8 cellular contexts compared by ENCODE assay signal in the genomic region with DNA sequence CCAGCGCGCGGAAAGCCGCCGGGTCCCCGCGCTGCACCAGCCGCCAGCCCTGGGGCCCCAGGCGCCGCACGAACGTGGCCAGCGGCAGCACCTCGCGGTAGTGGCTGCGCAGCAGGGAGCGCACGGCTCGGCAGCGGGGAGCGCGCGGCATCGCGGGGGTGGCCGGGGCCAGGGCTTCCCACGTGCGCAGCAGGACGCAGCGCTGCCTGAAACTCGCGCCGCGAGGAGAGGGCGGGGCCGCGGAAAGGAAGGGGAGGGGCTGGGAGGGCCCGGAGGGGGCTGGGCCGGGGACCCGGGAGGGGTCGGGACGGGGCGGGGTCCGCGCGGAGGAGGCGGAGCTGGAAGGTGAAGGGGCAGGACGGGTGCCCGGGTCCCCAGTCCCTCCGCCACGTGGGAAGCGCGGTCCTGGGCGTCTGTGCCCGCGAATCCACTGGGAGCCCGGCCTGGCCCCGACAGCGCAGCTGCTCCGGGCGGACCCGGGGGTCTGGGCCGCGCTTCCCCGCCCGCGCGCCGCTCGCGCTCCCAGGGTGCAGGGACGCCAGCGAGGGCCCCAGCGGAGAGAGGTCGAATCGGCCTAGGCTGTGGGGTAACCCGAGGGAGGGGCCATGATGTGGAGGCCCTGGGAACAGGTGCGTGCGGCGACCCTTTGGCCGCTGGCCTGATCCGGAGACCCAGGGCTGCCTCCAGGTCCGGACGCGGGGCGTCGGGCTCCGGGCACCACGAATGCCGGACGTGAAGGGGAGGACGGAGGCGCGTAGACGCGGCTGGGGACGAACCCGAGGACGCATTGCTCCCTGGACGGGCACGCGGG.
DNase-seq lines count a peak whose midpoint lies in the region; ATAC-seq lines count a peak whose summit lies in the region.

Gene TERT (minus strand): TSS at position 230 of the 811 bp plus-strand sequence. CDS start 79 bp downstream, at position 151.

- no peak for ATAC-seq in GM18520 (IDR thresholded peaks at IDR 0.05; ENCODE audit: unreplicated experiment)
- no peak for ATAC-seq in HG03342 (IDR thresholded peaks at IDR 0.05; ENCODE audit: unreplicated experiment)

- DNase-seq in D341Med (ENCODE audit: low spot score) = peak; percentile 71
- peak; percentile 90 for DNase-seq in NAMALWA (ENCODE audit: low spot score)
- peak; percentile 65 for DNase-seq in activated CD8-positive, alpha-beta memory T cell treated with anti-CD3 and anti-CD28 coated beads, Interleukin-2, amount 50 U/mL, for 24 hours (ENCODE audit: extremely low read depth)
- DNase-seq in islet precursor cell = peak; percentile 83
- peak; percentile 68 for DNase-seq in stimulated activated CD8-positive, alpha-beta memory T cell treated with anti-CD3 and anti-CD28 coated beads, Interleukin-4, amount 100 ng/mL, for 24 hours (ENCODE audit: low read depth)
- DNase-seq in NCI-H82 (lab: John Stamatoyannopoulos, UW) = no peak
